8 cellular contexts compared by ENCODE assay signal in the genomic region with DNA sequence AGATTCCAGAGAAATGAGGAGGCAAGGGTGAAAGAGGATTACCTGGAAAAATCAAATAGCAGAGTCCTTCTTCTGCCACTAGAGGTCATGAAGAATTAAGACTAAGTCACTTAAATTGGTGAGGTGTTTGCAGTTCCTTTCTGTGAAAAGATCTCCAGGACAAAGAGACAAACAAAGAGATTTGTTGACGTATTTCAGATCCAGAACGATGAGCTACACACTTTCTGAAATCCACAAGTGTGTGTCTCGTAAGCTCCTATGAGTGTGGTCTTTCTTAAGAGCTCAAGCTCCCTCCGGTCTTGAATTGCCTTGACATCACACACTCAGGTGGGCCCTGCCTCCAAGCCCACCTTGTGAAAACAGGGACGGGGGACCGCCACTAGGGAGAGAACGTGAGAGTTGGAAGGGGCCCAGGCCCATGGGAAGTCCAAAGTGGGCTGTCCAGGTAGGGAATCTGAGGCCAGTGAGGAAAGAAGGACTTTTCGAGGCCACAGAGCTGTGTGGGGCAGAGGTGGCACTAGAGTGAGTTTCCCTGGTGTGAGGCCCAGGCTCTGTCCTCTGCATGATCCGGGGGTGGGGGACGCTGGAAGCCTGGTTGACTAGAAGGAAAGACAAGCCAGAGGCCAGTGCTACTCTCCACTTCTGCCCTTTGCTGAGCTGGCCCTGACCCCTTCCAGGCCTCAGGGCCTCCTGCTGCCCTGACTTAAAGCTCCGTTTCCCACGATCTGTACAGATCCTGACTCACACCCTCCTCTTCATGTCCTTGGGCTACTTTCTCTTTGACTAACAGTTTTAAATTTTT.
A peak's percentile ranks its signal among the peaks of the same experiment; 100 is the strongest.
DNase-seq lines count a peak whose midpoint lies in the region; ATAC-seq and TF ChIP-seq lines count a peak whose summit lies in the region.

No MANE protein-coding gene starts in this region.

- H3K36me3 Mint-ChIP-seq in stimulated activated effector memory CD8-positive, alpha-beta T cell treated with anti-CD3 and anti-CD28 coated beads, Interleukin-12 subunit alpha, Interleukin-12 subunit beta, amount 100 ng/mL, for 72 hours, result peaks cover 4% of the 10 kb centered on the region

- H3K4me3 Mint-ChIP-seq in stimulated activated effector memory CD8-positive, alpha-beta T cell treated with anti-CD3 and anti-CD28 coated beads, Interleukin-12 subunit alpha, Interleukin-12 subunit beta, amount 100 ng/mL, for 72 hours, result no peak overlapping the region

- DNase-seq in DMS153 (lab: John Stamatoyannopoulos, UW) (peak; percentile 70), NCI-H748 treated with DMSO at 0.1 percent for 48 hours (lab: John Stamatoyannopoulos, UW) (peak; percentile 3), astrocyte of the hippocampus (ENCODE audit: low read depth, low spot score) (peak; percentile 59), iPS DF 4.7 (ENCODE audit: extremely low read depth, low spot score) (peak; percentile 33)
- peak in 1 of 2 donors; percentile 52 for DNase-seq in stimulated activated effector memory CD8-positive, alpha-beta T cell treated with anti-CD3 and anti-CD28 coated beads, Interleukin-12 subunit alpha, Interleukin-12 subunit beta, amount 100 ng/mL, for 72 hours (ENCODE audit: low spot score in 2 of 2)

- ATAC-seq in stimulated activated effector memory CD8-positive, alpha-beta T cell treated with anti-CD3 and anti-CD28 coated beads, Interleukin-12 subunit alpha, Interleukin-12 subunit beta, amount 100 ng/mL, for 72 hours, result peak; percentile 52
- no peak for ATAC-seq in GM21528 (IDR thresholded peaks at IDR 0.05; ENCODE audit: low FRiP score, unreplicated experiment)
- ATAC-seq in HG02678 (IDR thresholded peaks at IDR 0.05; ENCODE audit: unreplicated experiment), result no peak

- peaks cover 16% of the 10 kb centered on the region for H3K4me1 Mint-ChIP-seq in stimulated activated effector memory CD8-positive, alpha-beta T cell treated with anti-CD3 and anti-CD28 coated beads, Interleukin-12 subunit alpha, Interleukin-12 subunit beta, amount 100 ng/mL, for 72 hours

- no peak overlapping the region for H3K4me3 ChIP-seq in HEK293 (ENCODE audit: low read depth, low read length)

- no peaks in the 10 kb centered on the region for H3K36me3 ChIP-seq in HEK293 (ENCODE audit: control insufficient read depth in 2 of 2, insufficient read depth in 1 of 2, low read length in 2 of 2)

- no peaks in the 10 kb centered on the region for H3K4me1 ChIP-seq in HEK293 (ENCODE audit: control insufficient read depth, insufficient read depth, low read length)

- H3K27ac ChIP-seq in HEK293 (ENCODE audit: extremely low read depth, low read depth, low read length), result no peak overlapping the region

- CTCF ChIA-PET in HEK293 (lab: Yijun Ruan, JAX), result interaction anchor here (0.7 to 1.4 kb wide), 15 partner anchors 11 to 462 kb away, joined by 3 to 6 read pairs (median 3); no protein-coding TSS in a partner anchor

- no peaks in the 10 kb centered on the region for H3K9me3 ChIP-seq in HEK293 (ENCODE audit: control insufficient read depth, insufficient read depth, low read depth, low read length)

- H3K27ac Mint-ChIP-seq in stimulated activated effector memory CD8-positive, alpha-beta T cell treated with anti-CD3 and anti-CD28 coated beads, Interleukin-12 subunit alpha, Interleukin-12 subunit beta, amount 100 ng/mL, for 72 hours, result peak overlapping the region; percentile 85

- TF ChIP-seq CTCF in HEK293 (tag by site-specific recombination; IDR thresholded peaks at IDR 0.05), result no peak

- POLR2A ChIA-PET in HEK293 (lab: Yijun Ruan, JAX), result no interaction called here

- H3K9me3 Mint-ChIP-seq in stimulated activated effector memory CD8-positive, alpha-beta T cell treated with anti-CD3 and anti-CD28 coated beads, Interleukin-12 subunit alpha, Interleukin-12 subunit beta, amount 100 ng/mL, for 72 hours, result no peaks in the 10 kb centered on the region

TF ChIP-seq in HEK293, 187 proteins besides CTCF, POLR2A, EP300 and RAD21:
- TF ChIP-seq MEIS1 (CRISPR knock-in tag; IDR thresholded peaks at IDR 0.05; ENCODE audit: borderline replicate concordance) (no peak), ZNF654 (tag by site-specific recombination; IDR thresholded peaks at IDR 0.05; ENCODE audit: low read depth) (peak; percentile 49)
